ENCODE assay signal across 8 cellular contexts in genomic region chr19:42295831-42296525, GRCh38. TPM values are rescaled to one million over a fixed set of nuclear protein-coding genes. Genes with fewer than 3 reads are reported as not detected.
A peak's percentile ranks its signal among the peaks of the same experiment; 100 is the strongest.
DNase-seq lines count a peak whose midpoint lies in the region; ATAC-seq and TF ChIP-seq lines count a peak whose summit lies in the region.

No MANE protein-coding gene starts in this region.

- H3K9me3 Mint-ChIP-seq in activated naive CD4-positive, alpha-beta T cell treated with anti-CD3 and anti-CD28 coated beads, Interleukin-2, amount 50 U/mL, for 72 hours, result no peaks in the 10 kb centered on the region

- ATAC-seq in activated naive CD4-positive, alpha-beta T cell treated with anti-CD3 and anti-CD28 coated beads, Interleukin-2, amount 50 U/mL, for 72 hours, result peak; percentile 78 to 82
- ATAC-seq in heart left ventricle, result peak; percentile 42 to 84 (median 77)
- ATAC-seq in GM21619 (IDR thresholded peaks at IDR 0.05; ENCODE audit: unreplicated experiment), result no peak

- no peak overlapping the region for H3K9ac ChIP-seq in SU-DHL-6 (ENCODE audit: low read length)

- no peak overlapping the region for H3K4me3 ChIP-seq in MG63
- H3K4me3 ChIP-seq in SU-DHL-6 (ENCODE audit: insufficient read depth, low read length, poor library complexity, severe bottlenecking), result no peak overlapping the region
- H3K4me3 ChIP-seq in heart left ventricle, result no peak overlapping the region
- no peak overlapping the region for H3K4me3 ChIP-seq in sigmoid colon

- DNase-seq in SIG-M5 treated with dmso at 0.1 percent for 504 hours (lab: John Stamatoyannopoulos, UW; ENCODE audit: unreplicated experiment) (peak; percentile 25), SIG-M5 (lab: John Stamatoyannopoulos, UW) (no peak), MG63 (peak; percentile 71), heart left ventricle (peak; percentile 76 to 90 (median 82)), sigmoid colon (peak; percentile 89)
- peak; percentile 83 to 97 for DNase-seq in activated naive CD4-positive, alpha-beta T cell treated with anti-CD3 and anti-CD28 coated beads, Interleukin-2, amount 50 U/mL, for 72 hours (ENCODE audit: low spot score in 2 of 2)

- H3K9me3 ChIP-seq in MG63 (no peaks in the 10 kb centered on the region), SU-DHL-6 (ENCODE audit: insufficient read depth, low read length) (no peaks in the 10 kb centered on the region), heart left ventricle (no peaks in the 10 kb centered on the region), sigmoid colon (no peaks in the 10 kb centered on the region)

- no peaks in the 10 kb centered on the region for H4K20me1 ChIP-seq in SU-DHL-6 (ENCODE audit: low read depth, low read length)

- TF ChIP-seq CTCF in SU-DHL-6 (IDR thresholded peaks at IDR 0.05; ENCODE audit: insufficient read depth, low read length, poor library complexity, severe bottlenecking), result peak; percentile 86
- TF ChIP-seq CTCF in heart left ventricle (IDR thresholded peaks at IDR 0.05), result peak; percentile 89 to 97 (median 94)
- peak; percentile 91 to 97 (median 94) for TF ChIP-seq CTCF in sigmoid colon (IDR thresholded peaks at IDR 0.05)

- 64 to 98% (median 79%) methylated on average over 3 to 6 of the region's 6 CpGs for WGBS in heart left ventricle, 4 donors
- 80 to 81% methylated on average over 6 of the region's 6 CpGs for WGBS in sigmoid colon, 2 donors

- H3K36me3 Mint-ChIP-seq in activated naive CD4-positive, alpha-beta T cell treated with anti-CD3 and anti-CD28 coated beads, Interleukin-2, amount 50 U/mL, for 72 hours, result peaks cover 0 to 5% of the 10 kb centered on the region in 2 donors

- no peak overlapping the region for H3K4me2 ChIP-seq in SU-DHL-6 (ENCODE audit: low read depth, low read length, poor library complexity, severe bottlenecking)

- no peak for TF ChIP-seq POLR2A in heart left ventricle (IDR thresholded peaks at IDR 0.05)
- no peak for TF ChIP-seq POLR2A in sigmoid colon (IDR thresholded peaks at IDR 0.05)

- H3K9me2 ChIP-seq in SU-DHL-6 (replicated peaks; ENCODE audit: insufficient read depth, low read length), result no peaks in the 10 kb centered on the region

- H3K4me1 ChIP-seq in heart left ventricle (no peaks in the 10 kb centered on the region), sigmoid colon (peaks cover 0 to 3% (median 0%) of the 10 kb centered on the region in 4 donors)

- H3K36me3 ChIP-seq in MG63 (peaks cover 57% of the 10 kb centered on the region), SU-DHL-6 (ENCODE audit: low read length) (no peaks in the 10 kb centered on the region), heart left ventricle (peaks cover 0 to 49% (median 41%) of the 10 kb centered on the region in 9 donors), sigmoid colon (peaks cover 19 to 49% (median 34%) of the 10 kb centered on the region in 4 donors)

- H3K27me3 ChIP-seq in MG63, result no peaks in the 10 kb centered on the region
- no peaks in the 10 kb centered on the region for H3K27me3 ChIP-seq in SU-DHL-6 (ENCODE audit: low read length)
- H3K27me3 ChIP-seq in heart left ventricle, result no peaks in the 10 kb centered on the region
- no peaks in the 10 kb centered on the region for H3K27me3 ChIP-seq in sigmoid colon

- peaks cover 6% of the 10 kb centered on the region for H3F3A ChIP-seq in SU-DHL-6 (ENCODE audit: insufficient read depth)

- H3K27ac ChIP-seq in SU-DHL-6 (ENCODE audit: low read depth, low read length), result no peak overlapping the region
- no peak overlapping the region for H3K27ac ChIP-seq in heart left ventricle
- H3K27ac ChIP-seq in sigmoid colon, result no peak overlapping the region

- H3K27ac Mint-ChIP-seq in activated naive CD4-positive, alpha-beta T cell treated with anti-CD3 and anti-CD28 coated beads, Interleukin-2, amount 50 U/mL, for 72 hours, result peak overlapping the region in 1 of 2 donors; percentile 26

- TF ChIP-seq EP300 in sigmoid colon (IDR thresholded peaks at IDR 0.05), result no peak

- no peaks in the 10 kb centered on the region for H3K79me2 ChIP-seq in SU-DHL-6 (ENCODE audit: insufficient read depth, low read length)

- no peak overlapping the region for H2AFZ ChIP-seq in SU-DHL-6 (ENCODE audit: low read depth, low read length, severe bottlenecking)

- intact Hi-C loops in heart left ventricle (cut with DNase I) (loop anchor here in 3 of 10 donors (1.0 to 10.0 kb wide), 4 partner anchors 49 to 164 kb away; partner anchors contain the start of gene POU2F2 (in 2 of the 3)), sigmoid colon (cut with DNase I) (loop anchor here (2.0 to 10.0 kb wide), 2 partner anchors 49 to 161 kb away; partner anchors contain the start of gene POU2F2)

RNA-seq across cellular contexts. Expression of gene PRR19, which starts 6.0 kb away (rescaled TPM):
- total RNA-seq in MG63 (2014; rRNA removed; shearing (Covaris generic); ENCODE audit: low replicate concordance), result 0.13 and 0.76 TPM in 2 replicates
- 1 to 10 TPM in 1 of 2 donors, under 1 TPM in 1; 0.93 to 1.6 TPM for total RNA-seq in activated naive CD4-positive, alpha-beta T cell treated with anti-CD3 and anti-CD28 coated beads, Interleukin-2, amount 50 U/mL, for 72 hours
- total RNA-seq in heart left ventricle (under 1 TPM in 3 of 9 donors, not detected in 6; 0.16 to 0.53 (median 0.40) TPM), sigmoid colon (not detected)
- polyA plus RNA-seq in heart left ventricle (under 1 TPM in 1 of 2 donors, not detected in 1; 0.17 TPM), sigmoid colon (under 1 TPM in 2 of 3 donors, not detected in 1; 0.69 to 0.79 TPM)

RNA-seq across cellular contexts. Expression of gene PAFAH1B3, which starts 6.4 kb away (rescaled TPM):
- 80.0 and 88.3 TPM in 2 replicates for total RNA-seq in MG63 (2014; rRNA removed; shearing (Covaris generic); ENCODE audit: low replicate concordance)
- total RNA-seq in activated naive CD4-positive, alpha-beta T cell treated with anti-CD3 and anti-CD28 coated beads, Interleukin-2, amount 50 U/mL, for 72 hours, result 10 to 100 TPM; 50.9 to 54.2 TPM
- total RNA-seq in heart left ventricle (1 to 10 TPM; 1.8 to 9.4 (median 2.5) TPM), sigmoid colon (1 to 10 TPM; 5.6 to 8.6 (median 6.0) TPM)
- polyA plus RNA-seq in heart left ventricle (1 to 10 TPM; 4.9 to 9.5 TPM), sigmoid colon (10 to 100 TPM; 27.0 to 44.3 (median 27.7) TPM)

RNA-seq across cellular contexts. Expression of gene TMEM145, which starts 17.1 kb away (rescaled TPM):
- 0.86 TPM in 1 of 2 replicates, not detected in the other for total RNA-seq in MG63 (2014; rRNA removed; shearing (Covaris generic); ENCODE audit: low replicate concordance)
- total RNA-seq in activated naive CD4-positive, alpha-beta T cell treated with anti-CD3 and anti-CD28 coated beads, Interleukin-2, amount 50 U/mL, for 72 hours, result 1 to 10 TPM in 1 of 2 donors, under 1 TPM in 1; 0.16 to 1.8 TPM
- total RNA-seq in heart left ventricle (under 1 TPM in 2 of 9 donors, not detected in 7; 0.16 to 0.27 TPM), sigmoid colon (1 to 10 TPM in 1 of 4 donors, under 1 TPM in 2, not detected in 1; 0.54 to 4.4 (median 0.71) TPM)
- polyA plus RNA-seq in heart left ventricle (under 1 TPM; 0.11 to 0.18 TPM), sigmoid colon (under 1 TPM in 1 of 3 donors, not detected in 2; 0.58 TPM)

RNA-seq across cellular contexts. Expression of gene CIC, which starts 26.9 kb away (rescaled TPM):
- total RNA-seq in MG63 (2014; rRNA removed; shearing (Covaris generic); ENCODE audit: low replicate concordance), result 5.9 and 15.8 TPM in 2 replicates
- total RNA-seq in activated naive CD4-positive, alpha-beta T cell treated with anti-CD3 and anti-CD28 coated beads, Interleukin-2, amount 50 U/mL, for 72 hours, result 10 to 100 TPM; 87.7 to 90.6 TPM
- 10 to 100 TPM; 25.5 to 54.8 (median 35.8) TPM for total RNA-seq in heart left ventricle
- polyA plus RNA-seq in heart left ventricle, result 10 to 100 TPM; 27.1 to 27.5 TPM
- total RNA-seq in sigmoid colon, result 10 to 100 TPM; 16.0 to 31.3 (median 24.9) TPM
- 10 to 100 TPM in 2 of 3 donors, 1 to 10 TPM in 1; 8.4 to 42.1 (median 17.3) TPM for polyA plus RNA-seq in sigmoid colon

RNA-seq across cellular contexts. Expression of gene MEGF8, which starts 29.5 kb away (rescaled TPM):
- total RNA-seq in MG63 (2014; rRNA removed; shearing (Covaris generic); ENCODE audit: low replicate concordance), result 14.8 and 26.7 TPM in 2 replicates
- total RNA-seq in activated naive CD4-positive, alpha-beta T cell treated with anti-CD3 and anti-CD28 coated beads, Interleukin-2, amount 50 U/mL, for 72 hours, result 1 to 10 TPM; 2.1 to 8.6 TPM
- total RNA-seq in heart left ventricle (10 to 100 TPM; 26.5 to 50.4 (median 36.6) TPM), sigmoid colon (10 to 100 TPM in 2 of 4 donors, 1 to 10 TPM in 2; 5.4 to 21.6 (median 9.3) TPM)
- polyA plus RNA-seq in heart left ventricle (10 to 100 TPM; 22.8 to 23.1 TPM), sigmoid colon (10 to 100 TPM in 1 of 3 donors, 1 to 10 TPM in 2; 1.8 to 13.9 (median 2.3) TPM)
